Comparison of ENCODE assay signal across 8 cellular contexts in the genomic region with DNA sequence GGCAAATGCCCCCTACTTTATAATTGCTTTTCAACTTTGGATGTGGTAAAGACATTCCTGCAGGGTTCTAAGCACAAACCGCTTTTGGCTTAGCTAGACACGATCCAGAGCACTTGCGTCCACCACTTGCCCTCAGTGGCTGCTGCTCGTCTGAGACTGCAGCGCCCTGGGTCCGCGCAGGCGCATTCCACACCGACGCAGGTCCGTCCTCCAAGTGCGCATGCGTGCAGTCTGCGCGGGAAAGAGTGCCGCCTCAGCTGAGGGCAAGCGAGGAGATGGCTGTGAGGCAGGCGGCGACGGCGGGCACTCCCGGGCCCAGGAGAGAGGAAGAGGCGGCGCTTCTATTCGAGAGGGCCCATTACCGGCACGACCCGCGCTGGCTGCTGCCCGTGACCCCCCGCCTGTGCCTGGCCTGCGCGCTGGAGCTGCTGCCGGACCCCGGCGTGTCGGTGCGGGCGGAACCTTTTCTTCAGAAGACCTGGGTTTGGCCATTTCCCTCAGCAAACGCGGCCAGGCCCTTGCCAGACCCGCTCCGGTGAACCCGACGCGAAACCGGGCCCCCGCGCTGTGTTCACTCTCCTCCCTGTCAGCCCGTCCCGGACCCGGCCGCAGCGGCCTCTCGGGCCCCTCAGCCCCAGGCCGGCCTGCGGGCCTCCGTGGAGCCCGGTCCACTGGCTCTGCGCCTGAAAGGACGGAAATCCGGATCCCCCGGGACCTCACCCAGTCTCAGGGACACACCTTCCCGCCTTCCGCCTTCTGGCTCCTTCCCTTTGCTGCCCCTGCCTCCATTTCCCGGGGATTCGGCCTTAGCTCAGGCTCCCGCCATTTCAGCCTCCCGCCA. TPM values are rescaled to one million over a fixed set of nuclear protein-coding genes. Genes with fewer than 3 reads are reported as not detected.
DNase-seq lines count a peak whose midpoint lies in the region; ATAC-seq and TF ChIP-seq lines count a peak whose summit lies in the region.

A gene with protein sequence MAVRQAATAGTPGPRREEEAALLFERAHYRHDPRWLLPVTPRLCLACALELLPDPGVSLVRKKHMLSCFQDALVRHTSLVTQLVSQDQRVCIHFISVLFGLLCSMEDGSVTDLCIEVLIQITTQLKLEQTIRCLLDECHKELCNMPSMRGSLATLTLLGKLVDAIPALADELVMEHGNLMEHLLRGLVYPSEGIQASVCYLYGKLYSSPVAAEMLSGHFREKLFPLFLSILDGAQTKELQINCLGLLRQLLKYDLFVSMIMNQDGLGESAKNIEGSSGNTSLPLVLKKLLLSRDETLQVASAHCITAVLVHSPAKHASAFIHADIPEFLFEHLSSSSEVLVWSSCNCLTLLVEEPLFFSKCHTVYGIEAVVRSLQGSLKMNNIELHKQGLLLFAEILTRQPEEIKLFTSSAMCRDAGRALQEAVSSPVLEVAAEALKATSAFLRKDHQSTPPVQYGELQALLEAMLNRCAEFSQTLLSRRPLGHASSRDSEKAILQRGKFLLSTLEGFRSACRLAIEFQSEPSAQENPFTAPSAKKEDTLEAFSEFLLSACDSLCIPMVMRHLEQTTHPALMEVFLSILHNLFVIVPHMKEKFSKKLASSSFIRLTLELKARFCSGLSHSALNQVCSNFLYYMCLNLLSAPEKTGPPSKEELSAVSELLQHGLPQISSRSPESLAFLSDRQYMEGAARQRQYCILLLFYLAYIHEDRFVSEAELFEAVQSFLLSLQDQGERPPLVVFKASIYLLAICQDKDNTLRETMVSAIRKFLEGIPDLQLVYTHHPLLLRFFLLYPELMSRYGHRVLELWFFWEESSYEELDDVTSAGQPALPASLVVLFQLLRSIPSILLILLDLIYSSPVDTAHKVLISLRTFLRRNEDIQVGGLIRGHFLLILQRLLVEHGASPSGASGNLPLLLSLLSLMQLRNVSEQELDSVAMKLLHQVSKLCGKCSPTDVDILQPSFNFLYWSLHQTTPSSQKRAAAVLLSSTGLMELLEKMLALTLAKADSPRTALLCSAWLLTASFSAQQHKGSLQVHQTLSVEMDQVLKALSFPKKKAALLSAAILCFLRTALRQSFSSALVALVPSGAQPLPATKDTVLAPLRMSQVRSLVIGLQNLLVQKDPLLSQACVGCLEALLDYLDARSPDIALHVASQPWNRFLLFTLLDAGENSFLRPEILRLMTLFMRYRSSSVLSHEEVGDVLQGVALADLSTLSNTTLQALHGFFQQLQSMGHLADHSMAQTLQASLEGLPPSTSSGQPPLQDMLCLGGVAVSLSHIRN (plus strand): TSS at position 240 of the 841 bp plus-strand sequence. CDS start 36 bp downstream, at position 276.

- H3K9me3 ChIP-seq in heart right ventricle = no peaks in the 10 kb centered on the region
- no peaks in the 10 kb centered on the region for H3K9me3 ChIP-seq in gastrocnemius medialis

- H3K27me3 ChIP-seq in heart right ventricle = no peaks in the 10 kb centered on the region
- H3K27me3 ChIP-seq in gastrocnemius medialis = no peaks in the 10 kb centered on the region

- H3K27ac ChIP-seq in heart right ventricle = no peak within 1 kb of the TSS
- H3K27ac ChIP-seq in gastrocnemius medialis = no peak within 1 kb of the TSS

- WGBS in heart right ventricle, 2 donors = 37 to 44% methylated on average over 61 to 69 of the region's 69 CpGs

- no peak for TF ChIP-seq POLR2A in gastrocnemius medialis (IDR thresholded peaks at IDR 0.05)

- H3K36me3 ChIP-seq in heart right ventricle (peaks cover 0 to 1% (median 0%) of the 10 kb centered on the region in 9 donors), gastrocnemius medialis (no peaks in the 10 kb centered on the region)

- peak within 1 kb of the TSS in 8 of 10 donors; percentile 2 to 30 (median 21) for H3K4me3 ChIP-seq in heart right ventricle
- peak within 1 kb of the TSS in 3 of 4 donors; percentile 18 to 31 (median 22) for H3K4me3 ChIP-seq in gastrocnemius medialis

- in situ Hi-C loops in gastrocnemius medialis (cut with MboI; ENCODE audit: low sequenced_read_pairs in 4 of 4) = loop anchor here (5.0 to 10.0 kb wide), 2 partner anchors 243 to 245 kb away; partner anchors contain the start of gene CENPM (in 1 of the 4)

- intact Hi-C loops in heart right ventricle (cut with DNase I) = loop anchor here in 6 of 10 donors (5.0 to 10.0 kb wide), 8 partner anchors 95 to 375 kb away; partner anchors contain the start of genes CCDC134 (in 2 of the 6), NAGA (in 1 of the 6), PHETA2 (in 1 of the 6) and SMDT1 (in 1 of the 6)
- intact Hi-C loops in gastrocnemius medialis (cut with DNase I; ENCODE audit: low total_unique reads) = loop anchor here (5.0 kb wide), 1 partner anchor 158 kb away; no protein-coding TSS in a partner anchor

- TF ChIP-seq CTCF in heart right ventricle (IDR thresholded peaks at IDR 0.05) (no peak), gastrocnemius medialis (IDR thresholded peaks at IDR 0.05 in 4 of 5, conservative IDR thresholded peaks at IDR 0.05 in 1 of 5) (no peak)

- peak; percentile 68 to 87 (median 76) for ATAC-seq in heart right ventricle
- ATAC-seq in gastrocnemius medialis = peak in 1 of 2 donors; percentile 57
- no peak for ATAC-seq in HG03159 (IDR thresholded peaks at IDR 0.05; ENCODE audit: unreplicated experiment)
- ATAC-seq in HG03095 (IDR thresholded peaks at IDR 0.05; ENCODE audit: unreplicated experiment) = no peak

- H3K4me1 ChIP-seq in heart right ventricle (peaks cover 4 to 25% (median 19%) of the 10 kb centered on the region in 9 donors), gastrocnemius medialis (peaks cover 4% of the 10 kb centered on the region in 2 donors)

- DNase-seq in AG20443 (ENCODE audit: low spot score) (peak; percentile 98), RPMI8226 (peak; percentile 47), heart right ventricle (peak; percentile 86 to 92), gastrocnemius medialis (peak; percentile 40 to 65), NCI-H526 (lab: John Stamatoyannopoulos, UW) (no peak)
- peak; percentile 92 for DNase-seq in activated naive CD4-positive, alpha-beta T cell treated with anti-CD3 and anti-CD28 coated beads, Interleukin-2, amount 50 U/mL, for 16 hours

RNA-seq across cellular contexts. Expression of the gene that starts here (rescaled TPM):
- 1 to 10 TPM in 3 of 10 donors, under 1 TPM in 4, not detected in 3; 0.37 to 1.9 (median 0.71) TPM for total RNA-seq in heart right ventricle
- polyA plus RNA-seq in heart right ventricle = 1 to 10 TPM in 1 of 2 donors, under 1 TPM in 1; 0.52 to 1.3 TPM
- total RNA-seq in gastrocnemius medialis = under 1 TPM in 1 of 4 donors, not detected in 3; 0.29 TPM

Comparison
In these comparisons a context has a peak if more than half of its experiments do, and no peak if none do; other contexts are left out.
1. Peak in DNase-seq and H3K4me3 ChIP-seq in gastrocnemius medialis; RNA of the gene not detected or under 1 TPM.
2. DNase-seq: peak in AG20443 (single experiment), RPMI8226 (single experiment), activated naive CD4-positive, alpha-beta T cell treated with anti-CD3 and anti-CD28 coated beads, Interleukin-2, amount 50 U/mL, for 16 hours (single experiment) and heart right ventricle (2 of 2); none in NCI-H526 (0 of 2).
3. ATAC-seq: peak in heart right ventricle (8 of 8); none in HG03159 (single experiment) and HG03095 (single experiment).